In genomic region chr3:71332813-71333212, GRCh38 we compare ENCODE assay signal across 15 cellular contexts.
"Had no signal": no experiment of that assay in that cellular context is flagged by ENCODE, and none has a peak within 500 bp of the region (broad histone marks: within the 10 kb centered on the region; RNA-seq: fewer than 3 reads in every experiment).

No MANE protein-coding gene starts in this region.

- ATAC-seq: activated CD4-positive, alpha-beta T cell treated with anti-CD3 and anti-CD28 coated beads for 36 hours; effector memory CD8-positive, alpha-beta T cell; psoas muscle; WTC11 had no signal

- H3K9me3 Mint-ChIP-seq: effector memory CD8-positive, alpha-beta T cell; type B pancreatic cell had no signal

- H3K27me3 Mint-ChIP-seq: activated CD4-positive, alpha-beta memory T cell treated with anti-CD3 and anti-CD28 coated beads, Interleukin-2, amount 10 ng/mL, durations not matched to agents 7 days and 5 days; activated CD4-positive, alpha-beta T cell treated with anti-CD3 and anti-CD28 coated beads for 36 hours; activated T-cell treated with anti-CD3 and anti-CD28 coated beads, Interleukin-2, amount 50 U/mL, for 24 hours; effector memory CD8-positive, alpha-beta T cell; type B pancreatic cell had no signal

- H3K27ac Mint-ChIP-seq: activated CD4-positive, alpha-beta memory T cell treated with anti-CD3 and anti-CD28 coated beads, Interleukin-2, amount 10 ng/mL, durations not matched to agents 7 days and 5 days; activated CD4-positive, alpha-beta T cell treated with anti-CD3 and anti-CD28 coated beads for 36 hours; activated naive CD4-positive, alpha-beta T cell treated with anti-CD3 and anti-CD28 coated beads for 36 hours; activated T-cell treated with anti-CD3 and anti-CD28 coated beads, Interleukin-2, amount 50 U/mL, for 24 hours; activated T-helper 2 cell treated with anti-CD3 and anti-CD28 coated beads, Interferon-gamma antibody, Interleukin-2, Interleukin-4, amounts not matched to agents 10 μg/mL and 5 μg/mL and 100 μg/mL, durations not matched to agents 14 hours and 24 hours and 36 hours; type B pancreatic cell; WTC11 had no signal

- H3K4me1 Mint-ChIP-seq: activated CD4-positive, alpha-beta memory T cell treated with anti-CD3 and anti-CD28 coated beads, Interleukin-2, amount 10 ng/mL, durations not matched to agents 7 days and 5 days; WTC11 had no signal

- H3K4me3 Mint-ChIP-seq: activated CD4-positive, alpha-beta memory T cell treated with anti-CD3 and anti-CD28 coated beads, Interleukin-2, amount 10 ng/mL, durations not matched to agents 7 days and 5 days; activated CD4-positive, alpha-beta T cell treated with anti-CD3 and anti-CD28 coated beads for 36 hours; activated naive CD4-positive, alpha-beta T cell treated with anti-CD3 and anti-CD28 coated beads for 36 hours; activated T-cell treated with anti-CD3 and anti-CD28 coated beads, Interleukin-2, amount 50 U/mL, for 24 hours; effector memory CD8-positive, alpha-beta T cell; T-helper 2 cell treated with Interferon-gamma antibody and Interleukin-4, amounts not matched to agents 5 μg/mL and 100 μg/mL, for 36 hours; type B pancreatic cell; WTC11 had no signal

- DNase-seq: activated CD4-positive, alpha-beta memory T cell treated with anti-CD3 and anti-CD28 coated beads, Interleukin-2, amount 10 ng/mL, durations not matched to agents 7 days and 5 days; activated CD4-positive, alpha-beta T cell treated with anti-CD3 and anti-CD28 coated beads for 36 hours; activated naive CD4-positive, alpha-beta T cell treated with anti-CD3 and anti-CD28 coated beads for 36 hours; activated T-cell treated with anti-CD3 and anti-CD28 coated beads, Interleukin-2, amount 50 U/mL, for 24 hours; effector memory CD8-positive, alpha-beta T cell; foreskin fibroblast; mesendoderm; psoas muscle; right cardiac atrium; stimulated activated CD4-positive, alpha-beta T cell treated with anti-CD3 and anti-CD28 coated beads, Interleukin-2, amount 100 ng/mL, for 48 hours; testis had no signal
